Comparison of ENCODE assay signal across 25 cellular contexts in genomic region chr21:34558166-34558565, GRCh38.
"Had no signal": no experiment of that assay in that cellular context is flagged by ENCODE, and none has a peak within 500 bp of the region (broad histone marks: within the 10 kb centered on the region; RNA-seq: fewer than 3 reads in every experiment).

No MANE protein-coding gene starts in this region.

- H3K4me1 ChIP-seq: left lung, lower lobe of right lung, right atrium auricular region, testis had no signal

- H3K36me3 ChIP-seq: heart left ventricle, left lung, lower lobe of right lung, neural progenitor cell, right atrium auricular region, transverse colon had no signal

- H3K9me3 Mint-ChIP-seq: activated naive CD4-positive, alpha-beta T cell treated with anti-CD3 and anti-CD28 coated beads, Interleukin-2, amount 50 U/mL, for 24 hours; natural killer cell had no signal

- H3K36me3 Mint-ChIP-seq: natural killer cell had no signal

- H3K27ac Mint-ChIP-seq: activated naive CD4-positive, alpha-beta T cell treated with anti-CD3 and anti-CD28 coated beads, Interleukin-2, amount 50 U/mL, for 24 hours; activated naive CD8-positive, alpha-beta T cell treated with anti-CD3 and anti-CD28 coated beads, Interleukin-2, amount 50 U/mL, for 24 hours; activated T-helper 2 cell treated with anti-CD3 and anti-CD28 coated beads, Interferon-gamma antibody, Interleukin-2, Interleukin-4, amounts not matched to agents 10 μg/mL and 5 μg/mL and 100 μg/mL, durations not matched to agents 14 hours and 24 hours and 36 hours; natural killer cell; neural progenitor cell had no signal

- H3K27me3 Mint-ChIP-seq: activated naive CD4-positive, alpha-beta T cell treated with anti-CD3 and anti-CD28 coated beads, Interleukin-2, amount 50 U/mL, for 24 hours; activated naive CD8-positive, alpha-beta T cell treated with anti-CD3 and anti-CD28 coated beads, Interleukin-2, amount 50 U/mL, for 24 hours had no signal

- H3K4me3 ChIP-seq: coronary artery, dorsolateral prefrontal cortex, heart left ventricle, left lung, lower lobe of right lung, neural progenitor cell, right atrium auricular region, testis, transverse colon had no signal

- H3K27me3 ChIP-seq: dorsolateral prefrontal cortex, heart left ventricle, left lung, neural progenitor cell, right atrium auricular region, testis, transverse colon had no signal

- H3K4me1 Mint-ChIP-seq: activated naive CD4-positive, alpha-beta T cell treated with anti-CD3 and anti-CD28 coated beads, Interleukin-2, amount 50 U/mL, for 24 hours; natural killer cell had no signal

- H3K27ac ChIP-seq: dorsolateral prefrontal cortex, heart left ventricle, left lung, lower lobe of right lung, neural progenitor cell, right atrium auricular region, testis, transverse colon, VCaP had no signal

- H3K4me3 Mint-ChIP-seq: activated naive CD4-positive, alpha-beta T cell treated with anti-CD3 and anti-CD28 coated beads, Interleukin-2, amount 50 U/mL, for 24 hours; activated naive CD8-positive, alpha-beta T cell treated with anti-CD3 and anti-CD28 coated beads, Interleukin-2, amount 50 U/mL, for 24 hours; natural killer cell; neural progenitor cell had no signal

- H3K9me3 ChIP-seq: heart left ventricle, left lung, lower lobe of right lung, right atrium auricular region, testis, transverse colon had no signal

- DNase-seq: activated CD4-positive, alpha-beta T cell treated with anti-CD3 and anti-CD28 coated beads for 4 hours; activated CD4-positive, alpha-beta T cell treated with anti-CD3 and anti-CD28 coated beads, Interleukin-2, amount 50 U/mL, for 48 hours; activated CD8-positive, alpha-beta memory T cell treated with anti-CD3 and anti-CD28 coated beads for 24 hours; activated naive CD8-positive, alpha-beta T cell treated with anti-CD3 and anti-CD28 coated beads, Interleukin-2, amount 50 U/mL, for 24 hours; activated T-cell treated with anti-CD3 and anti-CD28 coated beads, Interleukin-2, amount 50 U/mL, for 48 hours; amygdala; dorsolateral prefrontal cortex; effector memory CD4-positive, alpha-beta T cell; foreskin fibroblast; heart left ventricle; hypothalamus; left lung; lower lobe of right lung; mesendoderm; natural killer cell; stimulated activated CD4-positive, alpha-beta T cell treated with anti-CD3 and anti-CD28 coated beads, Interleukin-2, amount 100 ng/mL, for 48 hours; stimulated activated naive CD8-positive, alpha-beta T cell treated with anti-CD3 and anti-CD28 coated beads, Interleukin-15, Interleukin-2, amounts not matched to agents 100 U/mL and 50 U/mL, for 24 hours; testis; transverse colon had no signal
